In the genomic region with DNA sequence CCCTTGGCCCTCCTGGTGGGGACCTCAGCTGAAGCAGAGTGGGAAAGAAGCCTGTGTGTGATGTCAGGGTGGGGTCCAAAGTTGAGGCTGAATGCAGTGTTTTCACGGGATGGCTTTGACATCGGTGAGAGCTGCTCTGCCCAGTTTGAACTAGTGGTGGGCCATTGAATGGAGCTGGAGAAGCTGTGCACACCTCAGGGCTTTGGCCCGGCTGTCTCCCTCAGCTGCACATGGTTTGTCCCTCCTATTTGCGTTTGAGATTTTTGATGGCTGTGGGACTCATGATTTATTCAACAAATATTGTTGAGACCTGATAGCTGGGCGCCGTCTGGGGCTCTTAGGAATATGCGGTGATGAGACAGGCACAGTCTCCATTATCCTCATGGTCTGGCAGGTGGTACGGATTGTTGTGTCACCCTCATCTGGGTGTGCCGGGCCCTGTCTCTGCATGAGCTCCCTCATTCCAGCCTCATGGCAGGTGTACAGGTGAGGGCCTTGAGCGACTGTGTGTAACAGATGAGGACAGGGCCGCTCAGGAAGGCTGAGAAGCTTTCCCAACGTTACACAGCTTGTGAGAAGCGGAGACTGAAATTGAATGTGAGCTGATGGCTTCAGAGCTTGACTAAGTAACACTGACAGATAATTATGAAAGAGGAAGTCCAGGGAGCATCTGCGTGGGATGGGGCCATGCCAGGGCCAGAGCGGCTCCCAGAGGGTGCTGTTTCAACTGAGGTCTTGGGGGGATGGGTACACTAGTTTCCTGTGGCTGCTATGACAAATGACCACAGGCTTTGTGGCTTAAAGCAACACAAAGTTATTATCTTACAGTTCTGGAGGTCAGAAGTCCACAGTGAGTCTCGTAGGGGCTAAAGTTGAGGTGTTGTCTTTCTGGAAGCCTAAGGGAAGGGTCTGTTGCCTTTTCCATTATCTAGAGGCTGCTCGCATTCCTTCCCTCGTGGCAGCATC, we compare ENCODE assay signal across 8 cellular contexts. TPM values are rescaled to one million over a fixed set of nuclear protein-coding genes. Genes with fewer than 3 reads are reported as not detected.
DNase-seq lines count a peak whose midpoint lies in the region; ATAC-seq lines count a peak whose summit lies in the region.

No MANE protein-coding gene starts in this region.

- H3K27ac ChIP-seq in mesenchymal stem cell (ENCODE audit: low read length, poor library complexity, severe bottlenecking), result no peak overlapping the region

- H3K27me3 Mint-ChIP-seq in IgD-negative memory B cell, result peaks cover 3% of the 10 kb centered on the region
- no peaks in the 10 kb centered on the region for H3K27me3 Mint-ChIP-seq in activated naive CD8-positive, alpha-beta T cell treated with anti-CD3 and anti-CD28 coated beads, Interleukin-2, amount 10 ng/mL, durations not matched to agents 7 days and 5 days

- H3K9ac ChIP-seq in mesenchymal stem cell (ENCODE audit: low read length), result no peak overlapping the region

- peaks cover 57 to 71% (median 68%) of the 10 kb centered on the region in 3 donors for H3K4me1 Mint-ChIP-seq in IgD-negative memory B cell
- peaks cover 68% of the 10 kb centered on the region for H3K4me1 Mint-ChIP-seq in activated naive CD8-positive, alpha-beta T cell treated with anti-CD3 and anti-CD28 coated beads, Interleukin-2, amount 10 ng/mL, durations not matched to agents 7 days and 5 days

- peak overlapping the region; percentile 91 to 99 (median 98) for H3K27ac Mint-ChIP-seq in IgD-negative memory B cell
- H3K27ac Mint-ChIP-seq in activated naive CD8-positive, alpha-beta T cell treated with anti-CD3 and anti-CD28 coated beads, Interleukin-2, amount 10 ng/mL, durations not matched to agents 7 days and 5 days, result peak overlapping the region; percentile 70

- H3K4me3 ChIP-seq in mesenchymal stem cell (ENCODE audit: insufficient read depth in 1 of 2, low read depth in 1 of 2, low read length in 2 of 2), result no peak overlapping the region

- H3K27me3 ChIP-seq in mesenchymal stem cell (ENCODE audit: control insufficient read depth in 1 of 2, insufficient read depth in 1 of 2, low read length in 2 of 2), result no peaks in the 10 kb centered on the region

- 79% methylated on average over 17 of the region's 18 CpGs for WGBS in mesenchymal stem cell

- peak overlapping the region; percentile 33 to 53 for H2BK12ac ChIP-seq in mesenchymal stem cell (ENCODE audit: low read length in 2 of 2)

- H3K23ac ChIP-seq in mesenchymal stem cell (ENCODE audit: low read length in 2 of 2), result no peak overlapping the region

- H3K18ac ChIP-seq in mesenchymal stem cell (ENCODE audit: low read depth in 1 of 2, low read length in 2 of 2), result peak overlapping the region; percentile 11 to 42

- peak overlapping the region in 1 of 2 experiments; percentile 68 for H3K14ac ChIP-seq in mesenchymal stem cell (ENCODE audit: low read length in 2 of 2)

- peak overlapping the region; percentile 73 to 90 (median 86) for H3K4me3 Mint-ChIP-seq in IgD-negative memory B cell
- H3K4me3 Mint-ChIP-seq in activated naive CD8-positive, alpha-beta T cell treated with anti-CD3 and anti-CD28 coated beads, Interleukin-2, amount 10 ng/mL, durations not matched to agents 7 days and 5 days, result peak overlapping the region; percentile 43

- peak overlapping the region; percentile 65 for H4K91ac ChIP-seq in mesenchymal stem cell (ENCODE audit: low read length)

- no peaks in the 10 kb centered on the region for H3K36me3 ChIP-seq in mesenchymal stem cell (ENCODE audit: control insufficient read depth in 1 of 2, insufficient read depth in 2 of 2, low read depth in 1 of 2, low read length in 2 of 2)

- H3K4ac ChIP-seq in mesenchymal stem cell (ENCODE audit: low read depth in 1 of 2, low read length in 2 of 2), result peak overlapping the region; percentile 76 to 83

- peak overlapping the region; percentile 86 for H4K8ac ChIP-seq in mesenchymal stem cell (ENCODE audit: low read length)

- peak; percentile 88 for ATAC-seq in GM21723 (IDR thresholded peaks at IDR 0.05; ENCODE audit: unreplicated experiment)
- ATAC-seq in activated naive CD8-positive, alpha-beta T cell treated with anti-CD3 and anti-CD28 coated beads, Interleukin-2, amount 10 ng/mL, durations not matched to agents 7 days and 5 days (ENCODE audit: low read depth), result peak; percentile 29

- H3K9me3 Mint-ChIP-seq in IgD-negative memory B cell, result no peaks in the 10 kb centered on the region
- H3K9me3 Mint-ChIP-seq in activated naive CD8-positive, alpha-beta T cell treated with anti-CD3 and anti-CD28 coated beads, Interleukin-2, amount 10 ng/mL, durations not matched to agents 7 days and 5 days, result no peaks in the 10 kb centered on the region

- H3K36me3 Mint-ChIP-seq in IgD-negative memory B cell, result peaks cover 11% of the 10 kb centered on the region
- peaks cover 32% of the 10 kb centered on the region for H3K36me3 Mint-ChIP-seq in activated naive CD8-positive, alpha-beta T cell treated with anti-CD3 and anti-CD28 coated beads, Interleukin-2, amount 10 ng/mL, durations not matched to agents 7 days and 5 days

- peaks cover 59% of the 10 kb centered on the region for H3K79me1 ChIP-seq in mesenchymal stem cell (replicated peaks; ENCODE audit: low read length, poor library complexity, severe bottlenecking)

- DNase-seq in NCI-H748 (lab: John Stamatoyannopoulos, UW; ENCODE audit: unreplicated experiment), result peak; percentile 12
- DNase-seq in NCI-H748 treated with DMSO at 0.1 percent for 48 hours (lab: John Stamatoyannopoulos, UW), result no peak
- DNase-seq in activated naive CD8-positive, alpha-beta T cell treated with anti-CD3 and anti-CD28 coated beads, Interleukin-2, amount 10 ng/mL, durations not matched to agents 7 days and 5 days, result no peak
- DNase-seq in mesenchymal stem cell, result peak; percentile 72
- no peak for DNase-seq in NCI-H2227 treated with DMSO at 0.1 percent for 48 hours (lab: John Stamatoyannopoulos, UW)
- DNase-seq in D341Med (ENCODE audit: low spot score), result no peak

- H3K9me3 ChIP-seq in mesenchymal stem cell (ENCODE audit: control insufficient read depth, low read length), result no peaks in the 10 kb centered on the region

- H2BK15ac ChIP-seq in mesenchymal stem cell (ENCODE audit: low read depth, poor library complexity, severe bottlenecking), result peak overlapping the region; percentile 36

- no peak overlapping the region for H2BK120ac ChIP-seq in mesenchymal stem cell (ENCODE audit: low read depth, low read length)

- H2AK5ac ChIP-seq in mesenchymal stem cell (ENCODE audit: low read length, severe bottlenecking), result no peak overlapping the region

- no peak overlapping the region for H3K4me2 ChIP-seq in mesenchymal stem cell (ENCODE audit: low read length, poor library complexity, severe bottlenecking)

- peaks cover 40% of the 10 kb centered on the region for H3K4me1 ChIP-seq in mesenchymal stem cell (ENCODE audit: control insufficient read depth, insufficient read depth, low read depth, low read length)

- POLR2A ChIA-PET in activated naive CD8-positive, alpha-beta T cell treated with anti-CD3 and anti-CD28 coated beads, Interleukin-2, amount 10 ng/mL, durations not matched to agents 7 days and 5 days (lab: Charles Lee), result interaction anchor here (0.7 to 1.6 kb wide), 3 partner anchors 11 to 35 kb away, joined by 3 to 7 read pairs (median 3); no protein-coding TSS in a partner anchor

- H2AFZ ChIP-seq in mesenchymal stem cell (ENCODE audit: low read depth, low read length), result no peak overlapping the region

- no peak overlapping the region for H2BK5ac ChIP-seq in mesenchymal stem cell (ENCODE audit: low read depth, low read length, poor library complexity, severe bottlenecking)

RNA-seq across cellular contexts. Expression of a gene that starts 36.5 kb away (rescaled TPM):
- 1.4 TPM for polyA plus RNA-seq in IgD-negative memory B cell
- total RNA-seq in activated naive CD8-positive, alpha-beta T cell treated with anti-CD3 and anti-CD28 coated beads, Interleukin-2, amount 10 ng/mL, durations not matched to agents 7 days and 5 days, result 10 to 100 TPM; 65.4 to 76.7 TPM
- 34.5 TPM for polyA plus RNA-seq in mesenchymal stem cell (2013, experiment 1 of 2)
- polyA plus RNA-seq in mesenchymal stem cell (2013, experiment 2 of 2), result 34.1 TPM

Comparison
In these comparisons a context has a peak if more than half of its experiments do, and no peak if none do; other contexts are left out.
1. DNase-seq: peak in NCI-H748 (single experiment) and mesenchymal stem cell (single experiment); none in NCI-H748 treated with DMSO at 0.1 percent for 48 hours (single experiment), activated naive CD8-positive, alpha-beta T cell treated with anti-CD3 and anti-CD28 coated beads, Interleukin-2, amount 10 ng/mL, durations not matched to agents 7 days and 5 days (single experiment), NCI-H2227 treated with DMSO at 0.1 percent for 48 hours (single experiment) and D341Med (single experiment).